Comparison of ENCODE assay signal across 8 cellular contexts in genomic region chr2:173884403-173884802, GRCh38.
DNase-seq lines count a peak whose midpoint lies in the region; ATAC-seq and TF ChIP-seq lines count a peak whose summit lies in the region.

No MANE protein-coding gene starts in this region.

- no peaks in the 10 kb centered on the region for H3K79me2 ChIP-seq in PC-3 (ENCODE audit: low read length)

- no peak overlapping the region for H3K4me2 ChIP-seq in PC-3 (ENCODE audit: low read length)

- H3K4me1 ChIP-seq in PC-3 (ENCODE audit: insufficient read depth, low read length) (peaks cover 6% of the 10 kb centered on the region; the same call in 1 of the 2 replicates), liver (ENCODE audit: control insufficient read depth in 4 of 4, insufficient read depth in 4 of 4, low read length in 3 of 4) (peaks cover 0 to 4% (median 0%) of the 10 kb centered on the region in 4 donors)

- POLR2A ChIA-PET in PC-3 (lab: Charles Lee; ENCODE audit: unreplicated experiment) = interaction anchor here (0.6 kb wide), 1 partner anchor 1757 kb away, joined by 3 read pairs; no protein-coding TSS in a partner anchor

- TF ChIP-seq RAD21 in liver (IDR thresholded peaks at IDR 0.05) = peak; percentile 85 to 87

- no peaks in the 10 kb centered on the region for H3K9me3 ChIP-seq in PC-3 (ENCODE audit: low read length)
- peaks cover 0 to 5% (median 1%) of the 10 kb centered on the region in 4 donors for H3K9me3 ChIP-seq in liver (ENCODE audit: control insufficient read depth in 4 of 4, low read length in 3 of 4)

- no peaks in the 10 kb centered on the region for H3F3A ChIP-seq in PC-3 (ENCODE audit: low read length, unreplicated experiment)

- peak; percentile 91 for ATAC-seq in PC-3
- ATAC-seq in GM21381 (IDR thresholded peaks at IDR 0.05; ENCODE audit: unreplicated experiment) = no peak

- no peaks in the 10 kb centered on the region for H3K9me2 ChIP-seq in PC-3 (replicated peaks; ENCODE audit: low read length)

- H2AFZ ChIP-seq in PC-3 (ENCODE audit: low read length) = no peak overlapping the region

- H3K4me3 ChIP-seq in PC-3 (ENCODE audit: low read length) (no peak overlapping the region), cardiac fibroblast (replicated peaks in 1 of 2; ENCODE audit: low read depth in 2 of 2, low read length in 2 of 2) (no peak overlapping the region), liver (ENCODE audit: low read depth in 1 of 3, low read length in 3 of 3) (no peak overlapping the region)

- no peak overlapping the region for H3K9ac ChIP-seq in PC-3 (ENCODE audit: low read length)
- H3K9ac ChIP-seq in liver (ENCODE audit: low read depth in 1 of 2, low read length in 2 of 2) = no peak overlapping the region

- H3K27me3 ChIP-seq in PC-3 (ENCODE audit: low read length) (no peaks in the 10 kb centered on the region), liver (ENCODE audit: control insufficient read depth in 4 of 4, insufficient read depth in 4 of 4, low read length in 3 of 4) (no peaks in the 10 kb centered on the region)

- TF ChIP-seq CTCF in PC-3 (conservative IDR thresholded peaks at IDR 0.05; ENCODE audit: low read depth, low read length) (peak; percentile 83), cardiac fibroblast (IDR thresholded peaks at IDR 0.05; ENCODE audit: low read depth, low read length) (peak; percentile 72), liver (IDR thresholded peaks at IDR 0.05; ENCODE audit: low read depth, low read length, missing input control) (peak; percentile 69)

- no TSS peak for BruUV-seq in PC-3 (replicated peaks; lab: Mats Ljungman, UMichigan)

- no peaks in the 10 kb centered on the region for H4K20me1 ChIP-seq in PC-3 (ENCODE audit: low read length)

- 61% methylated on average over 1 of the region's 1 CpG for WGBS in liver

- peak; percentile 9 for DNase-seq in stimulated activated CD8-positive, alpha-beta memory T cell treated with anti-CD3 and anti-CD28 coated beads, Interleukin-12 subunit alpha, Interleukin-12 subunit beta, amount 100 ng/mL, for 1 hour (ENCODE audit: low read depth)
- no peak for DNase-seq in stimulated activated CD8-positive, alpha-beta memory T cell treated with anti-CD3 and anti-CD28 coated beads, Interleukin-4, amount 100 ng/mL, for 48 hours
- DNase-seq in PC-3 (peak; percentile 78), cardiac fibroblast (ENCODE audit: low read depth in 2 of 2) (peak; percentile 66 to 75), mesenteric fat pad (ENCODE audit: low spot score) (no peak), NCI-H2171 treated with DMSO at 0.1 percent for 48 hours (lab: John Stamatoyannopoulos, UW) (no peak)

- H3K36me3 ChIP-seq in PC-3 (ENCODE audit: low read depth, low read length) = no peaks in the 10 kb centered on the region
- no peaks in the 10 kb centered on the region for H3K36me3 ChIP-seq in liver (ENCODE audit: control insufficient read depth in 4 of 4, insufficient read depth in 3 of 4, low read depth in 1 of 4, low read length in 3 of 4)

- CTCF ChIA-PET in PC-3 (lab: Charles Lee) = interaction anchor here (0.5 to 1.2 kb wide), 6 partner anchors 14 to 668 kb away, joined by 3 to 7 read pairs (median 5); no protein-coding TSS in a partner anchor

- intact Hi-C loops in PC-3 (cut with micrococcal nuclease) = loop anchor here (1.0 to 10.0 kb wide), 5 partner anchors 78 to 460 kb away; no protein-coding TSS in a partner anchor

- H3K27ac ChIP-seq in PC-3 (ENCODE audit: low read length) (no peak overlapping the region), liver (ENCODE audit: low read depth in 1 of 2, low read length in 2 of 2) (no peak overlapping the region)

TF ChIP-seq in liver, 16 proteins besides CTCF, POLR2A, EP300 and RAD21:
- no peak for TF ChIP-seq SP1 (IDR thresholded peaks at IDR 0.05)
- TF ChIP-seq HNF4A (conservative IDR thresholded peaks at IDR 0.05) = peak in 1 of 2 donors; percentile 29

Comparison
In these comparisons a context has a peak if more than half of its experiments do, and no peak if none do; other contexts are left out.
1. DNase-seq: peak in stimulated activated CD8-positive, alpha-beta memory T cell treated with anti-CD3 and anti-CD28 coated beads, Interleukin-12 subunit alpha, Interleukin-12 subunit beta, amount 100 ng/mL, for 1 hour (single experiment), PC-3 (single experiment) and cardiac fibroblast (2 of 2); none in stimulated activated CD8-positive, alpha-beta memory T cell treated with anti-CD3 and anti-CD28 coated beads, Interleukin-4, amount 100 ng/mL, for 48 hours (single experiment), mesenteric fat pad (single experiment) and NCI-H2171 treated with DMSO at 0.1 percent for 48 hours (single experiment).
2. Peak in every context shown above with its lines, with median percentiles within 50 percentile points of each other: CTCF ChIP-seq.